1 cellular context compared by ENCODE assay signal in the genomic region with DNA sequence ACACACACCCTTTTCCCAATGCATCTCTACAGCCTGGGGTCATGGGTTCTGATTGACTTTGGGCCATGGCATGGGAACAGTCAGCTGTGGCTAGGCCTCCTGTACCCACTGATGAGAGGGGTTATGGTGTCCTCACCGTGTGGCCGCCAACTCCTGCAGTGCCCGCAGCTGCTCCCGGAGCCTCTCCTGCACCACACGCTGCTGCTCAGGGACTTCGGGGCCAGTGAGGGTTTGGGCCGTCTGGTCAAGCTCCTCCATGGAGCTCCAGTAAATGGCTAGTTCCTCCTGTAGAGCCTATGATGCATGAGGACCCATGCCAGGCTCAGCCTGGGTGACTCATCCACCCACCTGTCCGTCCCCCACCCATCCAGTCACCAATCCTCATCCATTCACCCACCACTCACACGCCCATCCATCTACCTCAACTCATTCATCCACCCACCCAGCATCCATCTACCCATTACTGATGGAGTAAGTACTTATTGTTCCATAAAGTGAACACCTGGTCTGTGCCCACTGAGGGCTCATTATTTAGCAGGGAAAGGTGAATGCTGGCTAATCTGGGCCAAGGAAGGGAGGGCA.
TF ChIP-seq lines count a peak whose summit lies in the region.

No MANE protein-coding gene starts in this region.

TF ChIP-seq in HCT116, 20 proteins besides CTCF, POLR2A, EP300 and RAD21:
- TF ChIP-seq ZFX (IDR thresholded peaks at IDR 0.05), result no peak
- no peak for TF ChIP-seq YY1 (IDR thresholded peaks at IDR 0.05; ENCODE audit: extremely low read depth, insufficient replicate concordance, low read depth, low read length)
- no peak for TF ChIP-seq CEBPB (IDR thresholded peaks at IDR 0.05; ENCODE audit: low read depth)
- TF ChIP-seq EZH2phosphoT487 (IDR thresholded peaks at IDR 0.05; ENCODE audit: borderline replicate concordance), result no peak
- TF ChIP-seq, protein P1, sequence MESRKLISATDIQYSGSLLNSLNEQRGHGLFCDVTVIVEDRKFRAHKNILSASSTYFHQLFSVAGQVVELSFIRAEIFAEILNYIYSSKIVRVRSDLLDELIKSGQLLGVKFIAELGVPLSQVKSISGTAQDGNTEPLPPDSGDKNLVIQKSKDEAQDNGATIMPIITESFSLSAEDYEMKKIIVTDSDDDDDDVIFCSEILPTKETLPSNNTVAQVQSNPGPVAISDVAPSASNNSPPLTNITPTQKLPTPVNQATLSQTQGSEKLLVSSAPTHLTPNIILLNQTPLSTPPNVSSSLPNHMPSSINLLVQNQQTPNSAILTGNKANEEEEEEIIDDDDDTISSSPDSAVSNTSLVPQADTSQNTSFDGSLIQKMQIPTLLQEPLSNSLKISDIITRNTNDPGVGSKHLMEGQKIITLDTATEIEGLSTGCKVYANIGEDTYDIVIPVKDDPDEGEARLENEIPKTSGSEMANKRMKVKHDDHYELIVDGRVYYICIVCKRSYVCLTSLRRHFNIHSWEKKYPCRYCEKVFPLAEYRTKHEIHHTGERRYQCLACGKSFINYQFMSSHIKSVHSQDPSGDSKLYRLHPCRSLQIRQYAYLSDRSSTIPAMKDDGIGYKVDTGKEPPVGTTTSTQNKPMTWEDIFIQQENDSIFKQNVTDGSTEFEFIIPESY (IDR thresholded peaks at IDR 0.05; ENCODE audit: extremely low read depth, insufficient replicate concordance, low read length), result no peak
- TF ChIP-seq ELF1 (IDR thresholded peaks at IDR 0.05; ENCODE audit: borderline replicate concordance, low read depth), result no peak
- TF ChIP-seq EZH2 (IDR thresholded peaks at IDR 0.05), result no peak
TF ChIP-seq in HCT116: peak in this region for 0.
